Comparison of ENCODE assay signal across 8 cellular contexts in the genomic region with DNA sequence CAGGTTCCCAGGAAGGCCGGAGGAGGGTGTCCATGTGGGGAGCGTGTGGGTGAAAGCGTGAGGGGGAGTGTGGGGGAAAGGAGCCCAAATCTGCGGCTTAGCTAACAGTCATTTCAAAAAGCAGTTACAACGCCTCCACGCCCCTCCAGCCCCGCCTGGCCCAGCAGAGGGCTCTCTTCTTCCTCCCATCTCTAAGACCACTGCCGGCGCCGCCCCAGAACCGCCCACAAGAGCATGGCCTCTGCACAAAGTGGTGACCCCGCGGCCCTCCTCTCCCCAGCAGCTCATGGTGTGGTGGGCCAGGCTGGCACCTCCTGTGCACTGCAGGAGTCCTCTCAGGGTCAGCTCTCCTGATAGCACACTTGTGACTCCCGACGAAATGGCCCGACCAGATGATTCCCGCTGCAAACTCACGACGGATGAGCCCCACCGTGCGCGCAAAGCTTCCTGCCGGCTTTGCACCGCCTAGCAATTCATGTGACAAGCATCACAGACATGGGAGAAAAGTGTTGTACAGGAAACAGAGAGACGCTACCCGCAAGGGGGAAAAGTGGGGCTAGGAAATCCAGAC. TPM values are rescaled to one million over a fixed set of nuclear protein-coding genes. Genes with fewer than 3 reads are reported as not detected.
DNase-seq lines count a peak whose midpoint lies in the region; ATAC-seq and TF ChIP-seq lines count a peak whose summit lies in the region.

No MANE protein-coding gene starts in this region.

- H3K4me2 ChIP-seq in PC-3 (ENCODE audit: low read length) (no peak overlapping the region), neural cell (ENCODE audit: low read length) (no peak overlapping the region)

- ATAC-seq in HG03439 (IDR thresholded peaks at IDR 0.05; ENCODE audit: unreplicated experiment) = peak; percentile 99
- ATAC-seq in PC-3 = peak; percentile 79; the same call in 1 of the 2 replicates
- ATAC-seq in activated T-helper 17 cell treated with anti-CD3 and anti-CD28 coated beads, Interleukin-2, amount 50 U/mL, for 72 hours (replicated peaks) = peak; percentile 97

- H3K79me2 ChIP-seq in PC-3 (ENCODE audit: low read length) (no peaks in the 10 kb centered on the region), neural cell (replicated peaks; ENCODE audit: insufficient read depth, low read length) (no peaks in the 10 kb centered on the region)

- H3K9me3 ChIP-seq in PC-3 (ENCODE audit: low read length) (no peaks in the 10 kb centered on the region), neural cell (ENCODE audit: low read length) (no peaks in the 10 kb centered on the region)

- BruUV-seq in PC-3 (replicated peaks; lab: Mats Ljungman, UMichigan) = no TSS peak

- peak overlapping the region; percentile 97 to 100 for H3K4me3 Mint-ChIP-seq in CD14-positive monocyte
- peak overlapping the region; percentile 91 for H3K4me3 Mint-ChIP-seq in activated T-helper 17 cell treated with anti-CD3 and anti-CD28 coated beads, Interleukin-2, amount 50 U/mL, for 72 hours
- H3K4me3 Mint-ChIP-seq in stimulated activated naive CD8-positive, alpha-beta T cell treated with anti-CD3 and anti-CD28 coated beads, Interleukin-15, Interleukin-2, amounts not matched to agents 100 ng/mL and 50 ng/mL, for 24 hours = peak overlapping the region; percentile 89

- H2AFZ ChIP-seq in PC-3 (ENCODE audit: low read length) (no peak overlapping the region), neural cell (ENCODE audit: low read depth, low read length) (no peak overlapping the region)

- no peak for TF ChIP-seq RAD21 in neural cell (conservative IDR thresholded peaks at IDR 0.05)

- POLR2A ChIA-PET in PC-3 (lab: Charles Lee; ENCODE audit: unreplicated experiment) = no interaction called here

- H3K4me3 ChIP-seq in PC-3 (ENCODE audit: low read length) = no peak overlapping the region
- H3K4me3 ChIP-seq in fibroblast of the aortic adventitia (ENCODE audit: low read depth, low read length) = peak overlapping the region; percentile 64
- H3K4me3 ChIP-seq in neural cell (ENCODE audit: low read length) = peak overlapping the region; percentile 28

- DNase-seq in CD14-positive monocyte (ENCODE audit: low spot score) (peak; percentile 85), GM19240 (ENCODE audit: insufficient read length, low spot score) (peak; percentile 77), PC-3 (peak; percentile 32), fibroblast of the aortic adventitia (ENCODE audit: low read depth) (peak; percentile 71)

- no peaks in the 10 kb centered on the region for H3K36me3 Mint-ChIP-seq in CD14-positive monocyte
- H3K36me3 Mint-ChIP-seq in activated T-helper 17 cell treated with anti-CD3 and anti-CD28 coated beads, Interleukin-2, amount 50 U/mL, for 72 hours (ENCODE audit: low read depth) = no peaks in the 10 kb centered on the region
- H3K36me3 Mint-ChIP-seq in stimulated activated naive CD8-positive, alpha-beta T cell treated with anti-CD3 and anti-CD28 coated beads, Interleukin-15, Interleukin-2, amounts not matched to agents 100 ng/mL and 50 ng/mL, for 24 hours (ENCODE audit: low read depth) = no peaks in the 10 kb centered on the region

- H4K20me1 ChIP-seq in PC-3 (ENCODE audit: low read length) (no peaks in the 10 kb centered on the region), neural cell (ENCODE audit: insufficient read depth) (no peaks in the 10 kb centered on the region)

- H3K9me3 Mint-ChIP-seq in CD14-positive monocyte = peaks cover 0 to 4% (median 0%) of the 10 kb centered on the region in 7 donors
- H3K9me3 Mint-ChIP-seq in activated T-helper 17 cell treated with anti-CD3 and anti-CD28 coated beads, Interleukin-2, amount 50 U/mL, for 72 hours = peaks cover 6% of the 10 kb centered on the region
- H3K9me3 Mint-ChIP-seq in stimulated activated naive CD8-positive, alpha-beta T cell treated with anti-CD3 and anti-CD28 coated beads, Interleukin-15, Interleukin-2, amounts not matched to agents 100 ng/mL and 50 ng/mL, for 24 hours = peaks cover 7% of the 10 kb centered on the region

- H3K27me3 Mint-ChIP-seq in CD14-positive monocyte (ENCODE audit: low read depth in 3 of 3) = peaks cover 0 to 3% (median 0%) of the 10 kb centered on the region in 3 donors
- H3K27me3 Mint-ChIP-seq in activated T-helper 17 cell treated with anti-CD3 and anti-CD28 coated beads, Interleukin-2, amount 50 U/mL, for 72 hours = no peaks in the 10 kb centered on the region
- H3K27me3 Mint-ChIP-seq in stimulated activated naive CD8-positive, alpha-beta T cell treated with anti-CD3 and anti-CD28 coated beads, Interleukin-15, Interleukin-2, amounts not matched to agents 100 ng/mL and 50 ng/mL, for 24 hours = no peaks in the 10 kb centered on the region

- H3K27ac Mint-ChIP-seq in CD14-positive monocyte = peak overlapping the region; percentile 88 to 95 (median 92)
- H3K27ac Mint-ChIP-seq in activated T-helper 17 cell treated with anti-CD3 and anti-CD28 coated beads, Interleukin-2, amount 50 U/mL, for 72 hours = peak overlapping the region; percentile 89
- peak overlapping the region; percentile 94 for H3K27ac Mint-ChIP-seq in stimulated activated naive CD8-positive, alpha-beta T cell treated with anti-CD3 and anti-CD28 coated beads, Interleukin-15, Interleukin-2, amounts not matched to agents 100 ng/mL and 50 ng/mL, for 24 hours

- CTCF ChIA-PET in PC-3 (lab: Charles Lee) = interaction anchor here (0.6 kb wide), 1 partner anchor 41 kb away, joined by 3 read pairs; no protein-coding TSS in a partner anchor

- H3K27ac ChIP-seq in PC-3 (ENCODE audit: low read length) = no peak overlapping the region
- H3K27ac ChIP-seq in neural cell (ENCODE audit: low read length) = no peak overlapping the region

- no peaks in the 10 kb centered on the region for H3K27me3 ChIP-seq in PC-3 (ENCODE audit: low read length)
- H3K27me3 ChIP-seq in neural cell (ENCODE audit: insufficient read depth, low read depth, low read length) = no peaks in the 10 kb centered on the region

- H3K4me1 Mint-ChIP-seq in CD14-positive monocyte = peaks cover 18% of the 10 kb centered on the region
- H3K4me1 Mint-ChIP-seq in activated T-helper 17 cell treated with anti-CD3 and anti-CD28 coated beads, Interleukin-2, amount 50 U/mL, for 72 hours = peaks cover 25% of the 10 kb centered on the region
- peaks cover 20% of the 10 kb centered on the region for H3K4me1 Mint-ChIP-seq in stimulated activated naive CD8-positive, alpha-beta T cell treated with anti-CD3 and anti-CD28 coated beads, Interleukin-15, Interleukin-2, amounts not matched to agents 100 ng/mL and 50 ng/mL, for 24 hours (ENCODE audit: low read depth)

- intact Hi-C loops in CD14-positive monocyte (cut with micrococcal nuclease) (loop anchor here (1.0 to 5.0 kb wide), 2 partner anchors 115 to 118 kb away; no protein-coding TSS in a partner anchor), PC-3 (cut with micrococcal nuclease) (loop anchor here (1.0 kb wide), 1 partner anchor 118 kb away; no protein-coding TSS in a partner anchor)

- TF ChIP-seq EP300 in neural cell (conservative IDR thresholded peaks at IDR 0.05; ENCODE audit: poor library complexity, severe bottlenecking) = no peak

- TF ChIP-seq CTCF in CD14-positive monocyte (IDR thresholded peaks at IDR 0.05) (peak; percentile 73), PC-3 (conservative IDR thresholded peaks at IDR 0.05; ENCODE audit: low read depth, low read length) (peak; percentile 49; the same call in 1 of the 2 replicates), fibroblast of the aortic adventitia (IDR thresholded peaks at IDR 0.05; ENCODE audit: insufficient read depth, low read length) (peak; percentile 85), neural cell (IDR thresholded peaks at IDR 0.05; ENCODE audit: poor library complexity, severe bottlenecking) (no peak)

- no peaks in the 10 kb centered on the region for H3K36me3 ChIP-seq in PC-3 (ENCODE audit: low read depth, low read length)
- H3K36me3 ChIP-seq in neural cell (ENCODE audit: insufficient read depth, low read length) = no peaks in the 10 kb centered on the region

- H3F3A ChIP-seq in PC-3 (ENCODE audit: low read length, unreplicated experiment) (no peaks in the 10 kb centered on the region), neural cell (ENCODE audit: insufficient read depth, low read length, poor library complexity, severe bottlenecking) (no peaks in the 10 kb centered on the region)

- H3K4me1 ChIP-seq in PC-3 (ENCODE audit: insufficient read depth, low read length) = no peaks in the 10 kb centered on the region

- no peaks in the 10 kb centered on the region for H3K9me2 ChIP-seq in PC-3 (replicated peaks; ENCODE audit: low read length)
- no peaks in the 10 kb centered on the region for H3K9me2 ChIP-seq in neural cell (ENCODE audit: insufficient read depth, low read length)

- H3K9ac ChIP-seq in PC-3 (ENCODE audit: low read length) (no peak overlapping the region), neural cell (ENCODE audit: low read length) (no peak overlapping the region)

TF ChIP-seq in neural cell, 6 proteins besides CTCF, POLR2A, EP300 and RAD21:
- no peak for TF ChIP-seq MXI1 (conservative IDR thresholded peaks at IDR 0.05; ENCODE audit: poor library complexity, severe bottlenecking)

RNA-seq across cellular contexts. Expression of gene HUS1, which starts 12.4 kb away (rescaled TPM):
- polyA plus RNA-seq in CD14-positive monocyte = 10 to 100 TPM; 37.7 to 45.9 TPM
- 15.3 and 23.2 TPM in 2 replicates for total RNA-seq in PC-3 (2014; rRNA removed)
- total RNA-seq in activated T-helper 17 cell treated with anti-CD3 and anti-CD28 coated beads, Interleukin-2, amount 50 U/mL, for 72 hours = 10 to 100 TPM; 50.0 to 59.7 TPM
- total RNA-seq in fibroblast of the aortic adventitia (ENCODE audit: low replicate concordance) = 8.6 and 28.6 TPM in 2 replicates
- polyA plus RNA-seq in neural cell = 17.4 and 30.4 TPM in 2 replicates
- 35.8 and 37.5 TPM in 2 replicates for polyA minus RNA-seq in neural cell

RNA-seq across cellular contexts. Expression of gene SUN3, which starts 37.1 kb away (rescaled TPM):
- not detected for polyA plus RNA-seq in CD14-positive monocyte
- total RNA-seq in PC-3 (2014; rRNA removed) = not detected in 2 replicates
- under 1 TPM in 1 of 2 donors, not detected in 1; 0.50 TPM for total RNA-seq in activated T-helper 17 cell treated with anti-CD3 and anti-CD28 coated beads, Interleukin-2, amount 50 U/mL, for 72 hours
- not detected in 2 replicates for total RNA-seq in fibroblast of the aortic adventitia (ENCODE audit: low replicate concordance)
- not detected in 2 replicates for polyA plus RNA-seq in neural cell
- polyA minus RNA-seq in neural cell = not detected in 2 replicates

RNA-seq across cellular contexts. Expression of gene C7orf57, which starts 43.5 kb away (rescaled TPM):
- polyA plus RNA-seq in CD14-positive monocyte (not detected), neural cell (not detected in 2 replicates)
- total RNA-seq in PC-3 (2014; rRNA removed) (0.15 TPM in 1 of 2 replicates, not detected in the other), fibroblast of the aortic adventitia (ENCODE audit: low replicate concordance) (0.09 TPM in 1 of 2 replicates, not detected in the other)
- total RNA-seq in activated T-helper 17 cell treated with anti-CD3 and anti-CD28 coated beads, Interleukin-2, amount 50 U/mL, for 72 hours = under 1 TPM; 0.32 to 0.95 TPM
- polyA minus RNA-seq in neural cell = not detected in 2 replicates

RNA-seq across cellular contexts. Expression of gene PKD1L1, which starts 43.6 kb away (rescaled TPM):
- polyA plus RNA-seq in CD14-positive monocyte = not detected
- total RNA-seq in PC-3 (2014; rRNA removed) = 0.04 and 0.17 TPM in 2 replicates
- under 1 TPM; 0.16 to 0.61 TPM for total RNA-seq in activated T-helper 17 cell treated with anti-CD3 and anti-CD28 coated beads, Interleukin-2, amount 50 U/mL, for 72 hours
- total RNA-seq in fibroblast of the aortic adventitia (ENCODE audit: low replicate concordance) = under 0.01 TPM in 2 replicates
- 0.28 and 2.0 TPM in 2 replicates for polyA plus RNA-seq in neural cell
- 0.69 and 1.5 TPM in 2 replicates for polyA minus RNA-seq in neural cell

Comparison
In these comparisons a context has a peak if more than half of its experiments do, and no peak if none do; other contexts are left out.
1. DNase-seq: peak in every context shown above with its lines; median percentile 85 in CD14-positive monocyte; 77 in GM19240; 71 in fibroblast of the aortic adventitia; 32 in PC-3.